In the genomic region with DNA sequence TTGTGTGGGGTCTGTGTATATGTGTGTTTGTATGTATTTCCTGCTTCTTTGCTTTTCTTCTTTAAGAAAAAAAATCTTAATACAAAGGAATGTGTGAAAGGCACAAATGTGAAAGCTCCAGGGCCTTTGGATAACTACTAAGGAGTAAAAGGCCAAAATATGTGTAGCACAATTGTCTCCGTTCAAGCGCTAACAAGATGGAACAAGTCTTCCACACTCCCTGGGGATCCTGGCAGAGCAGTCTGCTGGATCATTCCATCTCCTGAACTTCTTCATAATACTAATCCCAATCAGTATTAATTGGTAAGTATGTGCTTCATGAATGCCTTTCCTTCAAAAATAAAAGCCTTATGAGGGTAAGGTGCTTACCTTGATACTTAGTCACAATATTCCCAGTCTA, we compare ENCODE assay signal across 17 cellular contexts.
DNase-seq lines count a peak whose midpoint lies in the region; ATAC-seq and TF ChIP-seq lines count a peak whose summit lies in the region.
"Had no signal": no experiment of that assay in that cellular context is flagged by ENCODE, and none has a peak within 500 bp of the region (broad histone marks: within the 10 kb centered on the region; RNA-seq: fewer than 3 reads in every experiment).

No MANE protein-coding gene starts in this region.

- no peaks in the 10 kb centered on the region for H3K79me2 ChIP-seq in hepatocyte

- ATAC-seq in left lung, result no peak

- no peak overlapping the region for H3K4me3 ChIP-seq in breast epithelium
- no peak overlapping the region for H3K4me3 ChIP-seq in left lung
- no peak overlapping the region for H3K4me3 ChIP-seq in hepatocyte
- H3K4me3 ChIP-seq in CD8-positive, alpha-beta memory T cell (ENCODE audit: low read length), result no peak overlapping the region
- H3K4me3 ChIP-seq: BLaER1, GM23248, HAP-1 had no signal

- intact Hi-C loops in breast epithelium (cut with DNase I; ENCODE audit: low total_unique reads), result no loop called here
- intact Hi-C loops in MCF 10A (cut with micrococcal nuclease), result no loop called here
- intact Hi-C loops in cardiac septum (cut with DNase I), result loop anchor here (10.0 kb wide), 1 partner anchor 462 kb away; a partner anchor contains a TSS
- intact Hi-C loops in left lung (cut with DNase I), result no loop called here

- no peak for TF ChIP-seq CTCF in breast epithelium (IDR thresholded peaks at IDR 0.05)
- no peak for TF ChIP-seq CTCF in MCF 10A (IDR thresholded peaks at IDR 0.05; ENCODE audit: unreplicated experiment)
- TF ChIP-seq CTCF in left lung (IDR thresholded peaks at IDR 0.05), result no peak
- TF ChIP-seq CTCF in hepatocyte (IDR thresholded peaks at IDR 0.05; ENCODE audit: poor library complexity), result no peak

- TF ChIP-seq POLR2A in breast epithelium (IDR thresholded peaks at IDR 0.05), result no peak

- no TSS peak for BruUV-seq in MCF 10A (replicated peaks; lab: Mats Ljungman, UMichigan)

- H3K9me3 ChIP-seq in breast epithelium (no peaks in the 10 kb centered on the region), left lung (no peaks in the 10 kb centered on the region), hepatocyte (ENCODE audit: low read depth) (no peaks in the 10 kb centered on the region)
- no peaks in the 10 kb centered on the region for H3K9me3 ChIP-seq in CD8-positive, alpha-beta memory T cell (ENCODE audit: low read length)
- H3K9me3 ChIP-seq: HAP-1 had no signal

- POLR2A ChIA-PET in MCF 10A (lab: Yijun Ruan, JAX), result interaction anchor here (0.7 kb wide), 1 partner anchor 15 kb away, joined by 3 read pairs; no protein-coding TSS in a partner anchor
- POLR2A ChIA-PET in CD8-positive, alpha-beta memory T cell (lab: Charles Lee), result no interaction called here

- peaks cover 15% of the 10 kb centered on the region for H3K9me3 Mint-ChIP-seq in MCF 10A (ENCODE audit: unreplicated experiment)
- H3K9me3 Mint-ChIP-seq in CD8-positive, alpha-beta memory T cell, result peaks cover 0 to 23% (median 2%) of the 10 kb centered on the region in 5 donors

- H3K27ac ChIP-seq in breast epithelium (peak overlapping the region; percentile 64 to 67), epithelial cell of prostate (peak overlapping the region; percentile 25), left lung (no peak overlapping the region), hepatocyte (no peak overlapping the region)
- H3K27ac ChIP-seq in CD8-positive, alpha-beta memory T cell (ENCODE audit: low read depth, low read length), result no peak overlapping the region
- H3K27ac ChIP-seq: BLaER1, GM23248 had no signal

- DNase-seq in breast epithelium (ENCODE audit: low spot score in 2 of 2) (peak in 1 of 2 donors; percentile 67), MCF 10A (ENCODE audit: unreplicated experiment) (no peak), epithelial cell of prostate (ENCODE audit: low read depth, low spot score) (no peak), foreskin melanocyte (peak; percentile 6), cardiac septum (ENCODE audit: low spot score) (no peak), left lung (no peak), hepatocyte (ENCODE audit: low spot score) (no peak)
- no peak for DNase-seq in CD8-positive, alpha-beta memory T cell
- DNase-seq: 8988T; Calu3; CD4-positive, alpha-beta memory T cell; DMS79 treated with DMSO at 0.1 percent for 48 hours; GF-D8; GM23248 had no signal

- no peaks in the 10 kb centered on the region for H4K20me1 ChIP-seq in hepatocyte (ENCODE audit: insufficient read depth, poor library complexity, severe bottlenecking)
- H4K20me1 ChIP-seq: BLaER1 had no signal

- H3K36me3 ChIP-seq in breast epithelium (no peaks in the 10 kb centered on the region), left lung (no peaks in the 10 kb centered on the region), hepatocyte (replicated peaks; ENCODE audit: insufficient read depth, low read depth) (no peaks in the 10 kb centered on the region)
- no peaks in the 10 kb centered on the region for H3K36me3 ChIP-seq in CD8-positive, alpha-beta memory T cell (ENCODE audit: insufficient read depth, low read length)
- H3K36me3 ChIP-seq: BLaER1, HAP-1 had no signal

- H3K27ac Mint-ChIP-seq in MCF 10A (ENCODE audit: low read depth, unreplicated experiment), result no peak overlapping the region
- no peak overlapping the region for H3K27ac Mint-ChIP-seq in CD8-positive, alpha-beta memory T cell
- H3K27ac Mint-ChIP-seq: CD14-positive monocyte; CD4-positive, alpha-beta memory T cell had no signal

- no peaks in the 10 kb centered on the region for H3K27me3 Mint-ChIP-seq in MCF 10A (ENCODE audit: insufficient read depth, unreplicated experiment)
- H3K27me3 Mint-ChIP-seq in CD8-positive, alpha-beta memory T cell, result no peaks in the 10 kb centered on the region

- H3K36me3 Mint-ChIP-seq in MCF 10A (ENCODE audit: insufficient read depth, unreplicated experiment), result peaks cover 6% of the 10 kb centered on the region
- no peaks in the 10 kb centered on the region for H3K36me3 Mint-ChIP-seq in CD8-positive, alpha-beta memory T cell
- H3K36me3 Mint-ChIP-seq: CD14-positive monocyte; CD4-positive, alpha-beta memory T cell had no signal

- no peaks in the 10 kb centered on the region for H3K4me1 ChIP-seq in breast epithelium
- H3K4me1 ChIP-seq in left lung, result no peaks in the 10 kb centered on the region
- H3K4me1 ChIP-seq in hepatocyte (ENCODE audit: insufficient read depth), result peaks cover 3% of the 10 kb centered on the region
- H3K4me1 ChIP-seq in CD8-positive, alpha-beta memory T cell (ENCODE audit: insufficient read depth, low read length), result no peaks in the 10 kb centered on the region
- H3K4me1 ChIP-seq: BLaER1, HAP-1 had no signal

- H3K4me2 ChIP-seq in hepatocyte, result no peak overlapping the region
- H3K4me2 ChIP-seq: BLaER1 had no signal

- 88% methylated on average over 2 of the region's 2 CpGs for WGBS in hepatocyte (ENCODE audit: low lambda C conversion rate, missing lambda C conversion rate)

- H2AFZ ChIP-seq in hepatocyte, result no peak overlapping the region
- H2AFZ ChIP-seq: GM23248 had no signal

- no peaks in the 10 kb centered on the region for H3K9me2 ChIP-seq in hepatocyte (replicated peaks; ENCODE audit: insufficient read depth)

- peaks cover 5% of the 10 kb centered on the region for H3K4me1 Mint-ChIP-seq in MCF 10A (ENCODE audit: insufficient read depth, unreplicated experiment)
- H3K4me1 Mint-ChIP-seq in CD8-positive, alpha-beta memory T cell, result no peaks in the 10 kb centered on the region
- H3K4me1 Mint-ChIP-seq: CD14-positive monocyte; CD4-positive, alpha-beta memory T cell had no signal

- CTCF ChIA-PET in MCF 10A (lab: Yijun Ruan, JAX), result no interaction called here
- CTCF ChIA-PET in CD8-positive, alpha-beta memory T cell (lab: Charles Lee), result interaction anchor here (0.7 kb wide), 1 partner anchor 21 kb away, joined by 3 read pairs; no protein-coding TSS in a partner anchor

- H3K27me3 ChIP-seq in breast epithelium, result no peaks in the 10 kb centered on the region
- no peaks in the 10 kb centered on the region for H3K27me3 ChIP-seq in left lung
- no peaks in the 10 kb centered on the region for H3K27me3 ChIP-seq in hepatocyte
- H3K27me3 ChIP-seq in CD8-positive, alpha-beta memory T cell (ENCODE audit: insufficient read depth, low read length, poor library complexity, severe bottlenecking), result no peaks in the 10 kb centered on the region
- H3K27me3 ChIP-seq: BLaER1 had no signal

- H3K4me3 Mint-ChIP-seq in MCF 10A (ENCODE audit: unreplicated experiment), result no peak overlapping the region
- no peak overlapping the region for H3K4me3 Mint-ChIP-seq in CD8-positive, alpha-beta memory T cell
- H3K4me3 Mint-ChIP-seq: CD14-positive monocyte; CD4-positive, alpha-beta memory T cell had no signal

Comparison
In these comparisons a context has a peak if more than half of its experiments do, and no peak if none do; other contexts are left out.
1. H3K27ac ChIP-seq: peak in breast epithelium (2 of 2) and epithelial cell of prostate (single experiment); none in left lung (0 of 2), hepatocyte (single experiment) and CD8-positive, alpha-beta memory T cell (single experiment).